1 cellular context compared by ENCODE assay signal in genomic region chr5:126926152-126926551, GRCh38.
TF ChIP-seq lines count a peak whose summit lies in the region.

No MANE protein-coding gene starts in this region.

TF ChIP-seq in WTC11, 78 proteins besides CTCF, POLR2A, EP300 and RAD21 (continued from another document):
- TF ChIP-seq, protein P1, sequence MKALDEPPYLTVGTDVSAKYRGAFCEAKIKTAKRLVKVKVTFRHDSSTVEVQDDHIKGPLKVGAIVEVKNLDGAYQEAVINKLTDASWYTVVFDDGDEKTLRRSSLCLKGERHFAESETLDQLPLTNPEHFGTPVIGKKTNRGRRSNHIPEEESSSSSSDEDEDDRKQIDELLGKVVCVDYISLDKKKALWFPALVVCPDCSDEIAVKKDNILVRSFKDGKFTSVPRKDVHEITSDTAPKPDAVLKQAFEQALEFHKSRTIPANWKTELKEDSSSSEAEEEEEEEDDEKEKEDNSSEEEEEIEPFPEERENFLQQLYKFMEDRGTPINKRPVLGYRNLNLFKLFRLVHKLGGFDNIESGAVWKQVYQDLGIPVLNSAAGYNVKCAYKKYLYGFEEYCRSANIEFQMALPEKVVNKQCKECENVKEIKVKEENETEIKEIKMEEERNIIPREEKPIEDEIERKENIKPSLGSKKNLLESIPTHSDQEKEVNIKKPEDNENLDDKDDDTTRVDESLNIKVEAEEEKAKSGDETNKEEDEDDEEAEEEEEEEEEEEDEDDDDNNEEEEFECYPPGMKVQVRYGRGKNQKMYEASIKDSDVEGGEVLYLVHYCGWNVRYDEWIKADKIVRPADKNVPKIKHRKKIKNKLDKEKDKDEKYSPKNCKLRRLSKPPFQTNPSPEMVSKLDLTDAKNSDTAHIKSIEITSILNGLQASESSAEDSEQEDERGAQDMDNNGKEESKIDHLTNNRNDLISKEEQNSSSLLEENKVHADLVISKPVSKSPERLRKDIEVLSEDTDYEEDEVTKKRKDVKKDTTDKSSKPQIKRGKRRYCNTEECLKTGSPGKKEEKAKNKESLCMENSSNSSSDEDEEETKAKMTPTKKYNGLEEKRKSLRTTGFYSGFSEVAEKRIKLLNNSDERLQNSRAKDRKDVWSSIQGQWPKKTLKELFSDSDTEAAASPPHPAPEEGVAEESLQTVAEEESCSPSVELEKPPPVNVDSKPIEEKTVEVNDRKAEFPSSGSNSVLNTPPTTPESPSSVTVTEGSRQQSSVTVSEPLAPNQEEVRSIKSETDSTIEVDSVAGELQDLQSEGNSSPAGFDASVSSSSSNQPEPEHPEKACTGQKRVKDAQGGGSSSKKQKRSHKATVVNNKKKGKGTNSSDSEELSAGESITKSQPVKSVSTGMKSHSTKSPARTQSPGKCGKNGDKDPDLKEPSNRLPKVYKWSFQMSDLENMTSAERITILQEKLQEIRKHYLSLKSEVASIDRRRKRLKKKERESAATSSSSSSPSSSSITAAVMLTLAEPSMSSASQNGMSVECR (CRISPR knock-in tag; IDR thresholded peaks at IDR 0.05; ENCODE audit: borderline replicate concordance) = no peak
- no peak for TF ChIP-seq ZNF532 (CRISPR knock-in tag; IDR thresholded peaks at IDR 0.05; ENCODE audit: borderline replicate concordance)
- no peak for TF ChIP-seq ZNF423 (CRISPR knock-in tag; IDR thresholded peaks at IDR 0.05)
- TF ChIP-seq TEAD1 (CRISPR knock-in tag; IDR thresholded peaks at IDR 0.05) = no peak
- no peak for TF ChIP-seq FOXK1 (CRISPR knock-in tag; IDR thresholded peaks at IDR 0.05)
